ENCODE assay signal across 13 cellular contexts in the genomic region with DNA sequence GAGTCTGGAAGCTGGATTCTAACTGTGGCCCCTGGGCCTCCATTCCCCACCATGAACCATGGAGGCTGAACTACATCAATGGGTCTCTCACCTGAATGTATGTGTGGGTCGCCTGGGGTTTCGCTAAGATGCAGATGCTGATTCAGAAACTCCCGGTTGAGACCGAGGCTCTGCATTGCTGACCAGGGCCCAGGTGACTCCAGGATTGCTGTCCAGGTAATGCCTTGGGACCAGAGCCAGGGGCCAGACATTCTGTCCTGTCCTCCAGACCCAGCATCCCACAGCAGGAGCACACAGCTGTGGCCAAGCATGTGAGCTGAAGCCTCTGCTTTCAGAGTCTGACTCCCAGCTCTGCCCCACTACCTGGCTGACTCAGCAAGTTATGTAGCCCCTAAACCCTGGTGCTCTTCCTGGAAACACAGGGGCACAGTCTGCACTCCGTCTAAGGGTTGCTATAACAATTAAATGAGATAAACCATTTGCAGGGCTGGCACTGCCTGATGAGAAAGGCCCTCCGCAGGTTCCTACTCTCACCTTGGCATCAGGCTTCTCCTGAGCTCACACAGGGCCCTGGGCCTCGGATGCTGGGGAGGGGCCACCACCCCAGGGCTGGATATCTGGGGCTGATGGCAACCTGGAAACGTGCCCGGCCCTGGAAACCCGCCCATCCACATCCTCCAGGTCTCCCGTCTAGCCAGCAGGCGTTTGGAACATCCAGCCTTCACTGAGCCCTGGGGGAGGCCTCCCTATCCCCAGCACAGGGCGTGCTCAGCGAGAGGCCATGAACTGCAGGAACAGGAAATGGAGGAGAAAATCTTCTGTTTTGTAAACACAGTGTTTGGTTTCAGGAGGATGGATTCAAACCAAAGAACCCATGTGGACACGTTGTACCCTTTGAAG.
DNase-seq lines count a peak whose midpoint lies in the region; ATAC-seq and TF ChIP-seq lines count a peak whose summit lies in the region.
"Had no signal": no experiment of that assay in that cellular context is flagged by ENCODE, and none has a peak within 500 bp of the region (broad histone marks: within the 10 kb centered on the region; RNA-seq: fewer than 3 reads in every experiment).

No MANE protein-coding gene starts in this region.

- H3K4me2 ChIP-seq in SK-N-SH (no peak overlapping the region), hepatocyte (no peak overlapping the region)

- H3K27me3 ChIP-seq in SK-N-SH (ENCODE audit: insufficient read depth) (no peaks in the 10 kb centered on the region), hepatocyte (no peaks in the 10 kb centered on the region)
- H3K27me3 ChIP-seq: gastrocnemius medialis had no signal

- H4K20me1 ChIP-seq in SK-N-SH (ENCODE audit: insufficient read depth) = no peaks in the 10 kb centered on the region
- H4K20me1 ChIP-seq in hepatocyte (ENCODE audit: insufficient read depth, poor library complexity, severe bottlenecking) = no peaks in the 10 kb centered on the region

- no peak for TF ChIP-seq EP300 in SK-N-SH (IDR thresholded peaks at IDR 0.05; ENCODE audit: borderline replicate concordance in 1 of 2, low read depth in 1 of 2, low read length in 1 of 2)

- no peaks in the 10 kb centered on the region for H3K79me2 ChIP-seq in SK-N-SH (ENCODE audit: insufficient read depth)
- H3K79me2 ChIP-seq in hepatocyte = no peaks in the 10 kb centered on the region

- intact Hi-C loops in sciatic nerve (cut with DNase I) = no loop called here

- 50% methylated on average over 8 of the region's 15 CpGs for WGBS in SK-N-SH (ENCODE audit: low lambda C conversion rate)
- 64% methylated on average over 15 of the region's 15 CpGs for WGBS in hepatocyte (ENCODE audit: low lambda C conversion rate, missing lambda C conversion rate)

- TF ChIP-seq RAD21 in SK-N-SH (IDR thresholded peaks at IDR 0.05; ENCODE audit: low read length) = no peak

- H2AFZ ChIP-seq in SK-N-SH (ENCODE audit: low read depth) (no peak overlapping the region), hepatocyte (no peak overlapping the region)

- no peak overlapping the region for H3K9ac ChIP-seq in SK-N-SH

- H3K36me3 ChIP-seq in SK-N-SH (replicated peaks in 1 of 2; ENCODE audit: control insufficient read depth in 1 of 2, insufficient read depth in 2 of 2, low read length in 1 of 2) = no peaks in the 10 kb centered on the region
- H3K36me3 ChIP-seq in hepatocyte (replicated peaks; ENCODE audit: insufficient read depth, low read depth) = no peaks in the 10 kb centered on the region
- H3K36me3 ChIP-seq: gastrocnemius medialis had no signal

- ATAC-seq in SK-N-SH treated with all-trans-retinoic acid at 6 μM for 48 hours (no peak), sciatic nerve (peak; percentile 53)
- ATAC-seq: activated T-cell treated with anti-CD3 and anti-CD28 coated beads, Interleukin-2, amount 50 U/mL, for 72 hours had no signal

- H3K9me2 ChIP-seq in SK-N-SH = no peaks in the 10 kb centered on the region
- no peaks in the 10 kb centered on the region for H3K9me2 ChIP-seq in hepatocyte (replicated peaks; ENCODE audit: insufficient read depth)

- H3K4me1 ChIP-seq in SK-N-SH (ENCODE audit: control insufficient read depth in 1 of 2, insufficient read depth in 2 of 2, low read depth in 1 of 2, low read length in 1 of 2) (peaks cover 0 to 7% of the 10 kb centered on the region in 2 experiments; a peak in 1 of 4 replicates), hepatocyte (ENCODE audit: insufficient read depth) (peaks cover 7% of the 10 kb centered on the region)
- H3K4me1 ChIP-seq: gastrocnemius medialis had no signal

- DNase-seq in SK-N-SH = peak; percentile 29
- DNase-seq in NCI-H1092 treated with DMSO at 0.1 percent for 48 hours (lab: John Stamatoyannopoulos, UW) = peak; percentile 74
- peak; percentile 31 for DNase-seq in hepatocyte (ENCODE audit: low spot score)
- DNase-seq in sciatic nerve (ENCODE audit: low spot score) = peak; percentile 38
- DNase-seq in CD1c-positive myeloid dendritic cell (ENCODE audit: extremely low spot score) = no peak
- no peak for DNase-seq in Ammon's horn (ENCODE audit: low spot score)
- DNase-seq in NCI-H526 treated with DMSO at 0.1 percent for 48 hours (lab: John Stamatoyannopoulos, UW) = no peak
- DNase-seq: activated T-cell treated with anti-CD3 and anti-CD28 coated beads, Interleukin-2, amount 50 U/mL, for 72 hours; effector CD4-positive, alpha-beta T cell; NCI-H774; SHP77 treated with DMSO at 0.1 percent for 48 hours had no signal

- CTCF ChIA-PET in SK-N-SH (lab: Yijun Ruan, JAX) = interaction anchor here (0.9 to 1.3 kb wide), 2 partner anchors 14 to 325 kb away, joined by 3 read pairs; no protein-coding TSS in a partner anchor

- H3K9me3 ChIP-seq in SK-N-SH (no peaks in the 10 kb centered on the region), hepatocyte (ENCODE audit: low read depth) (no peaks in the 10 kb centered on the region)
- H3K9me3 ChIP-seq: gastrocnemius medialis had no signal

- POLR2A ChIA-PET in SK-N-SH (lab: Yijun Ruan, JAX) = no interaction called here

- TF ChIP-seq CTCF in SK-N-SH (IDR thresholded peaks at IDR 0.05) (no peak), hepatocyte (IDR thresholded peaks at IDR 0.05; ENCODE audit: poor library complexity) (no peak)

- no peaks in the 10 kb centered on the region for H3F3A ChIP-seq in SK-N-SH (replicated peaks; ENCODE audit: insufficient read depth)

- no peak overlapping the region for H3K4me3 ChIP-seq in SK-N-SH (ENCODE audit: low read depth in 2 of 2, low read length in 1 of 2)
- H3K4me3 ChIP-seq in hepatocyte = no peak overlapping the region
- H3K4me3 ChIP-seq: gastrocnemius medialis had no signal

- H3K27ac ChIP-seq in SK-N-SH (ENCODE audit: low read depth in 2 of 2, low read length in 1 of 2) = no peak overlapping the region
- H3K27ac ChIP-seq in hepatocyte = peak overlapping the region; percentile 56
- H3K27ac ChIP-seq: gastrocnemius medialis had no signal

TF ChIP-seq in SK-N-SH, 30 proteins besides CTCF, POLR2A, EP300 and RAD21:
- no peak for TF ChIP-seq RCOR1 (IDR thresholded peaks at IDR 0.05; ENCODE audit: low read length)
TF ChIP-seq in SK-N-SH: peak in this region for 0.

TF ChIP-seq in SK-N-SH treated with all-trans-retinoic acid at 6 μM for 48 hours, 23 proteins besides CTCF, POLR2A, EP300 and RAD21:
- TF ChIP-seq ISL1 (CRISPR knock-in tag; IDR thresholded peaks at IDR 0.05) (no peak), ARNTL (CRISPR knock-in tag; IDR thresholded peaks at IDR 0.05; ENCODE audit: borderline replicate concordance, low read depth) (no peak), RARB (CRISPR knock-in tag; IDR thresholded peaks at IDR 0.05) (no peak), BACH2 (CRISPR knock-in tag; IDR thresholded peaks at IDR 0.05; ENCODE audit: borderline replicate concordance) (no peak), SNAI2 (CRISPR knock-in tag; IDR thresholded peaks at IDR 0.05) (no peak), CSDC2 (CRISPR knock-in tag; IDR thresholded peaks at IDR 0.05) (no peak), ZNF565 (CRISPR knock-in tag; conservative IDR thresholded peaks at IDR 0.05; ENCODE audit: low read depth) (no peak), PPARA (CRISPR knock-in tag; IDR thresholded peaks at IDR 0.05; ENCODE audit: borderline replicate concordance) (no peak), ZFP3 (CRISPR knock-in tag; IDR thresholded peaks at IDR 0.05) (no peak)
- TF ChIP-seq, protein P1, sequence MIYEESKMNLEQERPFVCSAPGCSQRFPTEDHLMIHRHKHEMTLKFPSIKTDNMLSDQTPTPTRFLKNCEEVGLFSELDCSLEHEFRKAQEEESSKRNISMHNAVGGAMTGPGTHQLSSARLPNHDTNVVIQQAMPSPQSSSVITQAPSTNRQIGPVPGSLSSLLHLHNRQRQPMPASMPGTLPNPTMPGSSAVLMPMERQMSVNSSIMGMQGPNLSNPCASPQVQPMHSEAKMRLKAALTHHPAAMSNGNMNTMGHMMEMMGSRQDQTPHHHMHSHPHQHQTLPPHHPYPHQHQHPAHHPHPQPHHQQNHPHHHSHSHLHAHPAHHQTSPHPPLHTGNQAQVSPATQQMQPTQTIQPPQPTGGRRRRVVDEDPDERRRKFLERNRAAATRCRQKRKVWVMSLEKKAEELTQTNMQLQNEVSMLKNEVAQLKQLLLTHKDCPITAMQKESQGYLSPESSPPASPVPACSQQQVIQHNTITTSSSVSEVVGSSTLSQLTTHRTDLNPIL (CRISPR knock-in tag; IDR thresholded peaks at IDR 0.05; ENCODE audit: low read depth) = no peak
- TF ChIP-seq, protein P2, sequence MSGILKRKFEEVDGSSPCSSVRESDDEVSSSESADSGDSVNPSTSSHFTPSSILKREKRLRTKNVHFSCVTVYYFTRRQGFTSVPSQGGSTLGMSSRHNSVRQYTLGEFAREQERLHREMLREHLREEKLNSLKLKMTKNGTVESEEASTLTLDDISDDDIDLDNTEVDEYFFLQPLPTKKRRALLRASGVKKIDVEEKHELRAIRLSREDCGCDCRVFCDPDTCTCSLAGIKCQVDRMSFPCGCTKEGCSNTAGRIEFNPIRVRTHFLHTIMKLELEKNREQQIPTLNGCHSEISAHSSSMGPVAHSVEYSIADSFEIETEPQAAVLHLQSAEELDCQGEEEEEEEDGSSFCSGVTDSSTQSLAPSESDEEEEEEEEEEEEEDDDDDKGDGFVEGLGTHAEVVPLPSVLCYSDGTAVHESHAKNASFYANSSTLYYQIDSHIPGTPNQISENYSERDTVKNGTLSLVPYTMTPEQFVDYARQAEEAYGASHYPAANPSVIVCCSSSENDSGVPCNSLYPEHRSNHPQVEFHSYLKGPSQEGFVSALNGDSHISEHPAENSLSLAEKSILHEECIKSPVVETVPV (CRISPR knock-in tag; IDR thresholded peaks at IDR 0.05) = no peak

Comparison
In these comparisons a context has a peak if more than half of its experiments do, and no peak if none do; other contexts are left out.
1. DNase-seq: peak in SK-N-SH (single experiment), NCI-H1092 treated with DMSO at 0.1 percent for 48 hours (single experiment), hepatocyte (single experiment) and sciatic nerve (single experiment); none in CD1c-positive myeloid dendritic cell (single experiment), Ammon's horn (single experiment) and NCI-H526 treated with DMSO at 0.1 percent for 48 hours (single experiment).